Comparison of ENCODE assay signal across 8 cellular contexts in genomic region chr7:74173866-74174605, GRCh38. TPM values are rescaled to one million over a fixed set of nuclear protein-coding genes. Genes with fewer than 3 reads are reported as not detected.
DNase-seq lines count a peak whose midpoint lies in the region; ATAC-seq and TF ChIP-seq lines count a peak whose summit lies in the region.

TSS of gene EIF4H (plus strand) at chr7:74174356. CDS start at chr7:74174384, 28 bp downstream.

- H3K36me3 ChIP-seq in osteoblast (ENCODE audit: insufficient read depth, low read length) (peaks cover 20% of the 10 kb centered on the region), testis (ENCODE audit: low read depth, missing control alignments) (no peaks in the 10 kb centered on the region)

- no peaks in the 10 kb centered on the region for H3K9me3 Mint-ChIP-seq in activated naive CD8-positive, alpha-beta T cell (ENCODE audit: low read depth)
- peaks cover 5% of the 10 kb centered on the region for H3K9me3 Mint-ChIP-seq in glutamatergic neuron (ENCODE audit: unreplicated experiment)

- DNase-seq in NCI-H1105 treated with DMSO at 0.1 percent for 48 hours (lab: John Stamatoyannopoulos, UW) (peak; percentile 88), SKM-1 treated with dmso at 0.1 percent for 144 hours (lab: John Stamatoyannopoulos, UW; ENCODE audit: unreplicated experiment) (peak; percentile 87), glutamatergic neuron (peak; percentile 96), osteoblast (ENCODE audit: insufficient read length, low spot score, missing footprints) (peak; percentile 99), testis (peak; percentile 97)

- WGBS in testis, 2 donors: 1% methylated on average over 23 to 46 of the region's 95 CpGs

- peak within 1 kb of the TSS; percentile 91 for H3K4me2 ChIP-seq in osteoblast (ENCODE audit: insufficient read depth, low read length)

- H3K4me1 Mint-ChIP-seq in activated naive CD8-positive, alpha-beta T cell (ENCODE audit: low read depth): peaks cover 46% of the 10 kb centered on the region
- peaks cover 17% of the 10 kb centered on the region for H3K4me1 Mint-ChIP-seq in glutamatergic neuron (ENCODE audit: low read depth, unreplicated experiment)

- TF ChIP-seq CTCF in glutamatergic neuron (IDR thresholded peaks at IDR 0.05; ENCODE audit: partially characterized antibody, unreplicated experiment) (no peak), osteoblast (IDR thresholded peaks at IDR 0.05; ENCODE audit: extremely low read depth, low read depth, low read length) (no peak), testis (IDR thresholded peaks at IDR 0.05) (no peak)

- TF ChIP-seq POLR2A in GM10847 (IDR thresholded peaks at IDR 0.05; ENCODE audit: extremely low read depth, insufficient read length) (peak; percentile 80), testis (IDR thresholded peaks at IDR 0.05) (no peak)

- H3K79me2 ChIP-seq in osteoblast (ENCODE audit: insufficient read depth, low read length): peaks cover 57% of the 10 kb centered on the region

- H3K27ac ChIP-seq in osteoblast (ENCODE audit: low read depth, low read length): peak within 1 kb of the TSS; percentile 90
- H3K27ac ChIP-seq in testis: peak within 1 kb of the TSS; percentile 96 to 97

- H3K36me3 Mint-ChIP-seq in activated naive CD8-positive, alpha-beta T cell: peaks cover 8% of the 10 kb centered on the region
- no peaks in the 10 kb centered on the region for H3K36me3 Mint-ChIP-seq in glutamatergic neuron (ENCODE audit: unreplicated experiment)

- H3K9me3 ChIP-seq in osteoblast (ENCODE audit: low read depth, low read length): no peaks in the 10 kb centered on the region
- H3K9me3 ChIP-seq in testis: no peaks in the 10 kb centered on the region

- intact Hi-C loops in testis (cut with DNase I; ENCODE audit: low total_unique reads): no loop called here

- H4K20me1 ChIP-seq in osteoblast (ENCODE audit: insufficient read depth, low read length): peaks cover 41% of the 10 kb centered on the region

- H3K4me1 ChIP-seq in osteoblast (ENCODE audit: insufficient read depth, low read length) (peaks cover 40% of the 10 kb centered on the region), testis (peaks cover 30% of the 10 kb centered on the region)

- H3K4me3 ChIP-seq in osteoblast (ENCODE audit: insufficient read depth, low read length) (peak within 1 kb of the TSS; percentile 90), testis (peak within 1 kb of the TSS; percentile 88 to 99)

- ATAC-seq in HG02642 (IDR thresholded peaks at IDR 0.05; ENCODE audit: poor library complexity, unreplicated experiment): peak; percentile 83

- no peaks in the 10 kb centered on the region for H3K27me3 Mint-ChIP-seq in activated naive CD8-positive, alpha-beta T cell
- peaks cover 11% of the 10 kb centered on the region for H3K27me3 Mint-ChIP-seq in glutamatergic neuron (ENCODE audit: unreplicated experiment)

- peak within 1 kb of the TSS; percentile 94 for H3K27ac Mint-ChIP-seq in activated naive CD8-positive, alpha-beta T cell
- H3K27ac Mint-ChIP-seq in glutamatergic neuron (ENCODE audit: unreplicated experiment): peak within 1 kb of the TSS; percentile 97

- H3K4me3 Mint-ChIP-seq in activated naive CD8-positive, alpha-beta T cell: peak within 1 kb of the TSS; percentile 93
- peak within 1 kb of the TSS; percentile 94 for H3K4me3 Mint-ChIP-seq in glutamatergic neuron (ENCODE audit: unreplicated experiment)

- H2AFZ ChIP-seq in osteoblast (ENCODE audit: low read length): peak within 1 kb of the TSS; percentile 90

- H3K27me3 ChIP-seq in osteoblast (ENCODE audit: insufficient read depth, low read length) (no peaks in the 10 kb centered on the region), testis (no peaks in the 10 kb centered on the region)

RNA-seq across cellular contexts. Expression of gene EIF4H, which starts in this region (rescaled TPM):
- total RNA-seq in glutamatergic neuron (ENCODE audit: unreplicated experiment) (234 TPM), osteoblast (270 and 295 TPM in 2 replicates), testis (100 to 1,000 TPM; 142 to 157 TPM)
- 217 TPM for polyA plus RNA-seq in testis (ENCODE audit: insufficient read depth, low read depth, low replicate concordance)

Comparison
In these comparisons a context has a peak if more than half of its experiments do, and no peak if none do; other contexts are left out.
1. Peak in every context shown above with its lines: DNase-seq, ATAC-seq, H3K4me3 ChIP-seq and H3K27ac ChIP-seq.